In genomic region chr16:2151188-2152091, GRCh38 we compare ENCODE assay signal across 9 cellular contexts. TPM values are rescaled to one million over a fixed set of nuclear protein-coding genes. Genes with fewer than 3 reads are reported as not detected.
DNase-seq lines count a peak whose midpoint lies in the region; ATAC-seq and TF ChIP-seq lines count a peak whose summit lies in the region.
"Had no signal": no experiment of that assay in that cellular context is flagged by ENCODE, and none has a peak within 500 bp of the region (broad histone marks: within the 10 kb centered on the region; RNA-seq: fewer than 3 reads in every experiment).

No MANE protein-coding gene starts in this region.

- TF ChIP-seq CTCF in BE2C (IDR thresholded peaks at IDR 0.05; ENCODE audit: low read depth, low read length): no peak
- no peak for TF ChIP-seq CTCF in HEK293 (tag by site-specific recombination; IDR thresholded peaks at IDR 0.05)
- TF ChIP-seq CTCF in liver (IDR thresholded peaks at IDR 0.05; ENCODE audit: low read depth, low read length, missing input control): no peak
- TF ChIP-seq CTCF in tibial artery (IDR thresholded peaks at IDR 0.05): no peak

- H3K4me1 ChIP-seq in BE2C: peaks cover 32% of the 10 kb centered on the region
- H3K4me1 ChIP-seq in HEK293 (ENCODE audit: control insufficient read depth, insufficient read depth, low read length): peaks cover 4% of the 10 kb centered on the region
- peaks cover 16 to 83% (median 65%) of the 10 kb centered on the region in 4 donors for H3K4me1 ChIP-seq in liver (ENCODE audit: control insufficient read depth in 4 of 4, insufficient read depth in 4 of 4, low read length in 3 of 4)
- H3K4me1 ChIP-seq in tibial artery: peaks cover 5 to 81% (median 58%) of the 10 kb centered on the region in 4 donors

- H3K4me3 ChIP-seq in BE2C (ENCODE audit: low read depth, low read length) (peak overlapping the region; percentile 100), HEK293 (ENCODE audit: low read depth, low read length) (no peak overlapping the region), liver (ENCODE audit: low read depth in 1 of 3, low read length in 3 of 3) (no peak overlapping the region), tibial artery (no peak overlapping the region)

- H3K4me1 Mint-ChIP-seq in activated CD8-positive, alpha-beta memory T cell treated with anti-CD3 and anti-CD28 coated beads, Interleukin-2, amount 10 ng/mL, durations not matched to agents 7 days and 5 days: peaks cover 39% of the 10 kb centered on the region

- no peak for ATAC-seq in activated CD8-positive, alpha-beta memory T cell treated with anti-CD3 and anti-CD28 coated beads, Interleukin-2, amount 10 ng/mL, durations not matched to agents 7 days and 5 days
- ATAC-seq in GM21515 (IDR thresholded peaks at IDR 0.05; ENCODE audit: unreplicated experiment): no peak

- H3K9me3 Mint-ChIP-seq in activated CD8-positive, alpha-beta memory T cell treated with anti-CD3 and anti-CD28 coated beads, Interleukin-2, amount 10 ng/mL, durations not matched to agents 7 days and 5 days (ENCODE audit: low read depth): no peaks in the 10 kb centered on the region

- H3K27ac Mint-ChIP-seq in activated CD8-positive, alpha-beta memory T cell treated with anti-CD3 and anti-CD28 coated beads, Interleukin-2, amount 10 ng/mL, durations not matched to agents 7 days and 5 days: peak overlapping the region; percentile 22

- H3K27me3 Mint-ChIP-seq in activated CD8-positive, alpha-beta memory T cell treated with anti-CD3 and anti-CD28 coated beads, Interleukin-2, amount 10 ng/mL, durations not matched to agents 7 days and 5 days: peaks cover 7% of the 10 kb centered on the region

- H3K36me3 ChIP-seq in BE2C (peaks cover 36% of the 10 kb centered on the region), HEK293 (ENCODE audit: control insufficient read depth in 2 of 2, insufficient read depth in 1 of 2, low read length in 2 of 2) (peaks cover 0 to 40% of the 10 kb centered on the region in 2 experiments; a peak in 2 of 3 replicates), liver (ENCODE audit: control insufficient read depth in 4 of 4, insufficient read depth in 3 of 4, low read depth in 1 of 4, low read length in 3 of 4) (peaks cover 0 to 5% (median under 1%) of the 10 kb centered on the region in 4 donors), tibial artery (peaks cover 0 to 11% (median 0%) of the 10 kb centered on the region in 3 donors)

- H3K4me3 Mint-ChIP-seq in activated CD8-positive, alpha-beta memory T cell treated with anti-CD3 and anti-CD28 coated beads, Interleukin-2, amount 10 ng/mL, durations not matched to agents 7 days and 5 days: no peak overlapping the region

- H3K9me3 ChIP-seq in BE2C: no peaks in the 10 kb centered on the region
- H3K9me3 ChIP-seq in HEK293 (ENCODE audit: control insufficient read depth, insufficient read depth, low read depth, low read length): no peaks in the 10 kb centered on the region
- H3K9me3 ChIP-seq in liver (ENCODE audit: control insufficient read depth in 4 of 4, low read length in 3 of 4): no peaks in the 10 kb centered on the region
- no peaks in the 10 kb centered on the region for H3K9me3 ChIP-seq in tibial artery

- peak overlapping the region in 1 of 2 donors; percentile 54 for H3K9ac ChIP-seq in liver (ENCODE audit: low read depth in 1 of 2, low read length in 2 of 2)

- TF ChIP-seq RAD21 in liver (IDR thresholded peaks at IDR 0.05): no peak

- POLR2A ChIA-PET in HEK293 (lab: Yijun Ruan, JAX): interaction anchor here (0.6 to 2.2 kb wide), 8 partner anchors 10 to 388 kb away, joined by 3 to 12 read pairs (median 4); partner anchors contain the start of genes MLST8 and RPS2

- intact Hi-C loops in tibial artery (cut with DNase I; ENCODE audit: low total_unique reads): no loop called here

- peaks cover 33% of the 10 kb centered on the region for H3K36me3 Mint-ChIP-seq in activated CD8-positive, alpha-beta memory T cell treated with anti-CD3 and anti-CD28 coated beads, Interleukin-2, amount 10 ng/mL, durations not matched to agents 7 days and 5 days

- no peaks in the 10 kb centered on the region for H3K27me3 ChIP-seq in BE2C
- no peaks in the 10 kb centered on the region for H3K27me3 ChIP-seq in liver (ENCODE audit: control insufficient read depth in 4 of 4, insufficient read depth in 4 of 4, low read length in 3 of 4)
- no peaks in the 10 kb centered on the region for H3K27me3 ChIP-seq in tibial artery

- DNase-seq in BE2C (peak; percentile 64), tibial artery (no peak), T-helper 9 cell (no peak), NCI-H1417 (lab: John Stamatoyannopoulos, UW) (no peak)
- DNase-seq in activated CD8-positive, alpha-beta memory T cell treated with anti-CD3 and anti-CD28 coated beads, Interleukin-2, amount 10 ng/mL, durations not matched to agents 7 days and 5 days: no peak
- DNase-seq: effector CD8-positive, alpha-beta T cell had no signal

- H3K27ac ChIP-seq in HEK293 (ENCODE audit: extremely low read depth, low read depth, low read length) (no peak overlapping the region), liver (ENCODE audit: low read depth in 1 of 2, low read length in 2 of 2) (peak overlapping the region; percentile 18 to 94), tibial artery (no peak overlapping the region)

- 69% methylated on average over 13 of the region's 13 CpGs for WGBS in liver

- CTCF ChIA-PET in HEK293 (lab: Yijun Ruan, JAX): interaction anchor here (0.6 to 2.1 kb wide), 8 partner anchors 10 to 273 kb away, joined by 3 to 18 read pairs (median 4); partner anchors contain the start of gene PKD1
- CTCF ChIA-PET in activated CD8-positive, alpha-beta memory T cell treated with anti-CD3 and anti-CD28 coated beads, Interleukin-2, amount 10 ng/mL, durations not matched to agents 7 days and 5 days (lab: Charles Lee): interaction anchor here (2.0 to 6.1 kb wide), 3 partner anchors 13 to 147 kb away, joined by 9 to 78 read pairs (median 35); partner anchors contain the start of gene PKD1

TF ChIP-seq in HEK293, 187 proteins besides CTCF, POLR2A, EP300 and RAD21 (continues in another document):
- no peak for TF ChIP-seq ZNF488 (tag by site-specific recombination; IDR thresholded peaks at IDR 0.05)

TF ChIP-seq in liver, 16 proteins besides CTCF, POLR2A, EP300 and RAD21 (continues in another document):
- TF ChIP-seq JUND (IDR thresholded peaks at IDR 0.05) (no peak), RXRA (IDR thresholded peaks at IDR 0.05) (no peak), ZBTB33 (IDR thresholded peaks at IDR 0.05) (no peak), GABPA (IDR thresholded peaks at IDR 0.05 in 1 of 2, conservative IDR thresholded peaks at IDR 0.05 in 1 of 2) (no peak), FOXA2 (IDR thresholded peaks at IDR 0.05) (no peak)

RNA-seq across cellular contexts. Expression of gene RAB26, which starts 3.0 kb away (rescaled TPM):
- 9.1 TPM for polyA plus RNA-seq in BE2C (2012; ENCODE audit: insufficient read depth, insufficient read length, low read depth)
- under 1 TPM; 0.68 to 0.70 TPM for total RNA-seq in activated CD8-positive, alpha-beta memory T cell treated with anti-CD3 and anti-CD28 coated beads, Interleukin-2, amount 10 ng/mL, durations not matched to agents 7 days and 5 days
- total RNA-seq in liver: 1 to 10 TPM; 1.9 to 3.9 TPM
- 1 to 10 TPM; 2.6 to 3.4 TPM for polyA plus RNA-seq in liver

RNA-seq across cellular contexts. Expression of gene TRAF7, which starts 4.1 kb away (rescaled TPM):
- 126 TPM for polyA plus RNA-seq in BE2C (2012; ENCODE audit: insufficient read depth, insufficient read length, low read depth)
- 10 to 100 TPM; 59.5 to 72.9 TPM for total RNA-seq in activated CD8-positive, alpha-beta memory T cell treated with anti-CD3 and anti-CD28 coated beads, Interleukin-2, amount 10 ng/mL, durations not matched to agents 7 days and 5 days
- total RNA-seq in liver: 10 to 100 TPM; 33.2 to 34.8 TPM
- polyA plus RNA-seq in liver: 10 to 100 TPM; 14.7 to 36.6 TPM

RNA-seq across cellular contexts. Expression of gene PKD1, which starts 15.7 kb away (rescaled TPM):
- 375 TPM for polyA plus RNA-seq in BE2C (2012; ENCODE audit: insufficient read depth, insufficient read length, low read depth)
- total RNA-seq in activated CD8-positive, alpha-beta memory T cell treated with anti-CD3 and anti-CD28 coated beads, Interleukin-2, amount 10 ng/mL, durations not matched to agents 7 days and 5 days: 100 to 1,000 TPM in 1 of 2 experiments, 10 to 100 TPM in 1; 60.1 to 100 TPM
- total RNA-seq in liver: 10 to 100 TPM; 30.6 to 58.4 TPM
- polyA plus RNA-seq in liver: 10 to 100 TPM in 1 of 2 donors, 1 to 10 TPM in 1; 8.0 to 20.6 TPM

RNA-seq across cellular contexts. Expression of gene CASKIN1, which starts 45.0 kb away (rescaled TPM):
- polyA plus RNA-seq in BE2C (2012; ENCODE audit: insufficient read depth, insufficient read length, low read depth): 8.6 TPM
- total RNA-seq in activated CD8-positive, alpha-beta memory T cell treated with anti-CD3 and anti-CD28 coated beads, Interleukin-2, amount 10 ng/mL, durations not matched to agents 7 days and 5 days: under 1 TPM in 1 of 2 experiments, not detected in 1; 0.09 TPM
- under 1 TPM; under 0.01 to 0.09 TPM for total RNA-seq in liver
- under 1 TPM in 1 of 2 donors, not detected in 1; 0.17 TPM for polyA plus RNA-seq in liver

RNA-seq across cellular contexts. Expression of gene MLST8, which starts 53.8 kb away (rescaled TPM):
- 254 TPM for polyA plus RNA-seq in BE2C (2012; ENCODE audit: insufficient read depth, insufficient read length, low read depth)
- total RNA-seq in activated CD8-positive, alpha-beta memory T cell treated with anti-CD3 and anti-CD28 coated beads, Interleukin-2, amount 10 ng/mL, durations not matched to agents 7 days and 5 days: 10 to 100 TPM; 38.9 to 45.7 TPM
- total RNA-seq in liver: 10 to 100 TPM; 11.1 to 14.4 TPM
- polyA plus RNA-seq in liver: 10 to 100 TPM; 26.0 to 26.7 TPM

Comparison
In these comparisons a context has a peak if more than half of its experiments do, and no peak if none do; other contexts are left out.
1. H3K27ac ChIP-seq: peak in liver (2 of 2); none in HEK293 (single experiment) and tibial artery (0 of 2).